Comparison of ENCODE assay signal across 7 cellular contexts in genomic region chr2:205867371-205867770, GRCh38.
"Had no signal": no experiment of that assay in that cellular context is flagged by ENCODE, and none has a peak within 500 bp of the region (broad histone marks: within the 10 kb centered on the region; RNA-seq: fewer than 3 reads in every experiment).

No MANE protein-coding gene starts in this region.

- FAIRE-seq: G401.6, GM12878, GM12891, GM12892, GM18507, GM19239 had no signal

- DNase-seq: GF-D8 had no signal

- H3K4me3 ChIP-seq: GM12878 had no signal

- ATAC-seq: GM12878 had no signal
